Comparison of ENCODE assay signal across 14 cellular contexts in the genomic region with DNA sequence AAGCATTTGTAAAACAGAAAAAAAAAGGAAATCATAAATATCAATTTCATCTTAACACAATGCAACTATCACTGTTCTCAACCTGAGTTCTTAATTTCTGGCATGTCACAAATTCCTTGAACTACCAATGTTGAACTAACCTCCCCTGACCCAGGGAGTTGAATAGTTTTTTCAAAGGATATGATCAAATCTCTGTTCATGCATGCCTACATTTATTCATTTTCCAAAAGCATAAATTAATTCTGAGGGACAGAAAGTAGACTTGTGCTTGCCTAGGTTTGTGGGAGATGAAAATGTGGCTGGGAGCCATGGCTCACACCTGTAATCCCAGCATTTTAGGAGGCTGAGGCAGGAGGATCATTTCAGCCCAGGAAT.
DNase-seq lines count a peak whose midpoint lies in the region; ATAC-seq and TF ChIP-seq lines count a peak whose summit lies in the region.
"Had no signal": no experiment of that assay in that cellular context is flagged by ENCODE, and none has a peak within 500 bp of the region (broad histone marks: within the 10 kb centered on the region; RNA-seq: fewer than 3 reads in every experiment).

No MANE protein-coding gene starts in this region.

- intact Hi-C loops in OCI-LY7 (cut with micrococcal nuclease; ENCODE audit: unreplicated experiment): no loop called here

- H4K20me1 ChIP-seq in OCI-LY7 (ENCODE audit: insufficient read depth, low read length): no peaks in the 10 kb centered on the region

- no peaks in the 10 kb centered on the region for H3K9me3 ChIP-seq in AG04450 (ENCODE audit: control insufficient read depth, insufficient read depth, low read length)
- no peaks in the 10 kb centered on the region for H3K9me3 ChIP-seq in OCI-LY7 (ENCODE audit: low read length)
- H3K9me3 ChIP-seq: left ventricle myocardium inferior, ovary had no signal

- no peak overlapping the region for H3K4me2 ChIP-seq in OCI-LY7 (ENCODE audit: low read length)

- no peak overlapping the region for H3K4me3 ChIP-seq in AG04450 (ENCODE audit: low read depth, low read length)
- no peak overlapping the region for H3K4me3 ChIP-seq in OCI-LY7 (ENCODE audit: low read depth, low read length, poor library complexity, severe bottlenecking)
- no peak overlapping the region for H3K4me3 ChIP-seq in brain microvascular endothelial cell (ENCODE audit: low read depth, low read length)
- H3K4me3 ChIP-seq: left ventricle myocardium inferior, ovary had no signal

- in situ Hi-C loops in brain microvascular endothelial cell (cut with HindIII; ENCODE audit: low pct_ligation_motif_present, low sequenced_read_pairs): no loop called here

- peaks cover 25% of the 10 kb centered on the region for H3K4me1 ChIP-seq in OCI-LY7 (ENCODE audit: insufficient read depth, low read length, poor library complexity, severe bottlenecking)

- no peaks in the 10 kb centered on the region for H3K79me2 ChIP-seq in OCI-LY7 (ENCODE audit: insufficient read depth, low read depth, low read length)

- H3K27ac ChIP-seq in AG04450 (ENCODE audit: low read depth, low read length) (peak overlapping the region; percentile 63), OCI-LY7 (ENCODE audit: low read depth, low read length, poor library complexity, severe bottlenecking) (no peak overlapping the region), brain microvascular endothelial cell (peak overlapping the region; percentile 99)
- H3K27ac ChIP-seq: C4-2B, HL-60, ovary had no signal

- POLR2A ChIA-PET in AG04450 (lab: Yijun Ruan, JAX): interaction anchor here (1.2 to 3.7 kb wide), 6 partner anchors 20 to 329 kb away, joined by 3 to 28 read pairs (median 16); no protein-coding TSS in a partner anchor
- POLR2A ChIA-PET in OCI-LY7 (lab: Charles Lee): interaction anchor here (0.6 to 1.0 kb wide), 2 partner anchors 21 to 87 kb away, joined by 3 to 4 read pairs; no protein-coding TSS in a partner anchor

- CTCF ChIA-PET in AG04450 (lab: Charles Lee): no interaction called here
- CTCF ChIA-PET in OCI-LY7 (lab: Charles Lee; ENCODE audit: unreplicated experiment): no interaction called here

- DNase-seq in AG04450 (ENCODE audit: low read depth, low spot score) (no peak), OCI-LY7 (ENCODE audit: low spot score) (no peak), brain microvascular endothelial cell (no peak), myocyte (ENCODE audit: low read depth) (peak; percentile 2), DMS53 treated with DMSO at 0.1 percent for 48 hours (lab: John Stamatoyannopoulos, UW; ENCODE audit: unreplicated experiment) (no peak)
- DNase-seq: left ventricle myocardium inferior, NCI-H345, ovary, Right ventricle myocardium superior had no signal

- peak overlapping the region; percentile 8; the same call in 1 of the 2 replicates for H2AFZ ChIP-seq in OCI-LY7 (ENCODE audit: low read length)

- TF ChIP-seq CTCF in AG04450 (IDR thresholded peaks at IDR 0.05; ENCODE audit: low read depth, low read length): no peak
- no peak for TF ChIP-seq CTCF in OCI-LY7 (conservative IDR thresholded peaks at IDR 0.05; ENCODE audit: low read length)
- TF ChIP-seq CTCF in brain microvascular endothelial cell (IDR thresholded peaks at IDR 0.05; ENCODE audit: low read depth, low read length, missing control alignments): no peak

- H3K36me3 ChIP-seq in OCI-LY7 (ENCODE audit: insufficient read depth, low read length) (no peaks in the 10 kb centered on the region), brain microvascular endothelial cell (replicated peaks) (no peaks in the 10 kb centered on the region)
- H3K36me3 ChIP-seq: left ventricle myocardium inferior, ovary had no signal

- H3K9me2 ChIP-seq in OCI-LY7 (ENCODE audit: insufficient read depth, low read length): no peaks in the 10 kb centered on the region

- H3K27me3 ChIP-seq in AG04450 (ENCODE audit: control insufficient read depth, insufficient read depth, low read length) (no peaks in the 10 kb centered on the region), brain microvascular endothelial cell (replicated peaks) (no peaks in the 10 kb centered on the region)
- H3K27me3 ChIP-seq: ovary had no signal

- BruUV-seq in OCI-LY7 (replicated peaks; lab: Mats Ljungman, UMichigan): no TSS peak

- ATAC-seq in HG03521 (IDR thresholded peaks at IDR 0.05; ENCODE audit: unreplicated experiment) (no peak), GM19035 (IDR thresholded peaks at IDR 0.05; ENCODE audit: unreplicated experiment) (no peak), GM21529 (IDR thresholded peaks at IDR 0.05; ENCODE audit: unreplicated experiment) (no peak)
